11 cellular contexts compared by ENCODE assay signal in the genomic region with DNA sequence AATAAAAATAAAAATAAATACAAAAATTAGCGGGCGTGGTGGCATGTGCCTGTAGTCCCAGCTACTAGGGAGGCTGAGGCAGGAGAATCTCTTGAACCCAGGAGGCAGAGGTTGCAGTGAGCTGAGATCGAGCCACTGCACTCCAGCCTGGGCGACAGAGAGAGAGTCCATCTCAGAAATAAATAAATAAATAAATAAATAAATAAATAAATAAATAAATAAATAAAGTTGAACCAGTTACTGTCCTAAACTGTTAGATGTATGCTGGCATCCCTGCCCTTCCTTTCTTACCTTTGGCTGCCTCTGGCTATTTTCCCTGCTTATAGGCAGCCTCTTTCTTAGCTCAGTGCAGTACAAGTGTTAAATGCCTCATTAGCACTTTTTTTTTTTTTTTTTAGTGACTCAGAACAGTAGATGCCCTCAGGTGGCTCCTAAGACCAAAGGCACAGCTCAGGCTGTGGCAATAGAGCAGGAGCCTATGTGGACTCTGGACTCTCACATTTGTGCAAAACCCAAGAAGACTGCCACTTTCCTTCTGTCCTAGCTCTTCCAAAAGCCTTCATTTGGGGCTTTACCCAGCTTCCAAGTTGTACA. TPM values are rescaled to one million over a fixed set of nuclear protein-coding genes. Genes with fewer than 3 reads are reported as not detected.
"Had no signal": no experiment of that assay in that cellular context is flagged by ENCODE, and none has a peak within 500 bp of the region (broad histone marks: within the 10 kb centered on the region; RNA-seq: fewer than 3 reads in every experiment).

No MANE protein-coding gene starts in this region.

RNA-seq across cellular contexts. Expression of a gene that starts 30.6 kb away (rescaled TPM):
- total RNA-seq: activated B cell treated with CpG ODN at 0.5 μM for 24 hours; activated CD4-positive, alpha-beta memory T cell treated with anti-CD3 and anti-CD28 coated beads for 36 hours; activated naive CD4-positive, alpha-beta T cell treated with anti-CD3 and anti-CD28 coated beads for 36 hours; activated naive CD4-positive, alpha-beta T cell treated with anti-CD3 and anti-CD28 coated beads, Interleukin-2, amount 50 U/mL, for 72 hours; activated T-cell treated with anti-CD3 and anti-CD28 coated beads, Interleukin-2, amount 50 U/mL, for 4 hours; activated T-helper 1 cell treated with anti-CD3 and anti-CD28 coated beads, Interleukin-12 subunit alpha, Interleukin-12 subunit beta, Interleukin-2, Interleukin-4 antibody, amounts not matched to agents 30 ng/mL and 10 ng/mL and 1 ng/mL, durations not matched to agents 14 hours and 24 hours and 36 hours; body of pancreas; PC-3; Right ventricle myocardium inferior; T-cell; T-helper 17 cell had no signal
